7 cellular contexts compared by ENCODE assay signal in genomic region chr3:43995078-43995928, GRCh38.
DNase-seq lines count a peak whose midpoint lies in the region.

No MANE protein-coding gene starts in this region.

- H3K9me3 ChIP-seq in HUES48 (ENCODE audit: control insufficient read depth, insufficient read depth, low read length) (no peaks in the 10 kb centered on the region), skeletal muscle satellite cell (replicated peaks; ENCODE audit: low read length) (peaks cover 4% of the 10 kb centered on the region)

- H3K36me3 ChIP-seq in HUES48 (ENCODE audit: control insufficient read depth, insufficient read depth, low read length) (no peaks in the 10 kb centered on the region), skeletal muscle satellite cell (ENCODE audit: insufficient read depth, low read length) (no peaks in the 10 kb centered on the region)

- H3K4me1 ChIP-seq in HUES48 (ENCODE audit: control insufficient read depth, insufficient read depth, low read length): peaks cover 18% of the 10 kb centered on the region
- H3K4me1 ChIP-seq in skeletal muscle satellite cell (ENCODE audit: control insufficient read depth, insufficient read depth, low read length): peaks cover 44% of the 10 kb centered on the region

- no peak overlapping the region for H3K9ac ChIP-seq in HUES48 (ENCODE audit: low read depth, low read length)
- peak overlapping the region; percentile 70 for H3K9ac ChIP-seq in skeletal muscle satellite cell (ENCODE audit: low read depth, low read length)

- no peak overlapping the region for H3K27ac ChIP-seq in HUES48 (ENCODE audit: low read depth, low read length)

- peak overlapping the region; percentile 99 for H3K4me2 ChIP-seq in skeletal muscle satellite cell (ENCODE audit: low read length)

- H3K27me3 ChIP-seq in HUES48 (ENCODE audit: control insufficient read depth, insufficient read depth, low read length): peaks cover 71% of the 10 kb centered on the region
- H3K27me3 ChIP-seq in skeletal muscle satellite cell (ENCODE audit: control insufficient read depth, insufficient read depth, low read length): peaks cover 12% of the 10 kb centered on the region

- peak overlapping the region; percentile 83 for H3K4me3 ChIP-seq in HUES48 (ENCODE audit: low read depth, low read length)
- H3K4me3 ChIP-seq in skeletal muscle satellite cell (ENCODE audit: low read length): peak overlapping the region; percentile 95

- peak; percentile 67 for DNase-seq in EL
- peak; percentile 13 to 34 for DNase-seq in activated CD4-positive, alpha-beta T cell treated with anti-CD3 and anti-CD28 coated beads, Interleukin-2, amount 50 U/mL, for 48 hours
- DNase-seq in germinal center (ENCODE audit: low spot score): peak; percentile 69
- DNase-seq in NCI-H128 (lab: John Stamatoyannopoulos, UW; ENCODE audit: unreplicated experiment): no peak
- DNase-seq in mucosa of gallbladder (ENCODE audit: low spot score): no peak

Comparison
In these comparisons a context has a peak if more than half of its experiments do, and no peak if none do; other contexts are left out.
1. DNase-seq: peak in EL (single experiment), activated CD4-positive, alpha-beta T cell treated with anti-CD3 and anti-CD28 coated beads, Interleukin-2, amount 50 U/mL, for 48 hours (2 of 2) and germinal center (single experiment); none in NCI-H128 (single experiment) and mucosa of gallbladder (single experiment).